Comparison of ENCODE assay signal across 34 cellular contexts in genomic region chr7:92359801-92360200, GRCh38.
DNase-seq lines count a peak whose midpoint lies in the region; ATAC-seq, FAIRE-seq and TF ChIP-seq lines count a peak whose summit lies in the region.
"Had no signal": no experiment of that assay in that cellular context is flagged by ENCODE, and none has a peak within 500 bp of the region (broad histone marks: within the 10 kb centered on the region; RNA-seq: fewer than 3 reads in every experiment).

No MANE protein-coding gene starts in this region.

- H3K4me3 Mint-ChIP-seq in activated naive CD8-positive, alpha-beta T cell, result no peak overlapping the region
- no peak overlapping the region for H3K4me3 Mint-ChIP-seq in activated naive CD8-positive, alpha-beta T cell treated with anti-CD3 and anti-CD28 coated beads for 36 hours
- H3K4me3 Mint-ChIP-seq: activated CD4-positive, alpha-beta T cell treated with anti-CD3 and anti-CD28 coated beads for 36 hours; activated CD8-positive, alpha-beta T cell treated with anti-CD3 and anti-CD28 coated beads for 36 hours; activated naive CD4-positive, alpha-beta T cell treated with anti-CD3 and anti-CD28 coated beads, Interleukin-2, amount 50 U/mL, for 24 hours; CD4-positive, alpha-beta memory T cell; immature natural killer cell; nephron progenitor cell; stimulated activated memory B cell treated with anti-CD40 and anti-IgM and Interleukin-4, amounts not matched to agents 10 μg/mL and 1 μg/mL and 100 μg/mL, for 72 hours; type B pancreatic cell had no signal

- no peaks in the 10 kb centered on the region for H3K4me1 Mint-ChIP-seq in activated naive CD8-positive, alpha-beta T cell (ENCODE audit: low read depth)
- no peaks in the 10 kb centered on the region for H3K4me1 Mint-ChIP-seq in activated naive CD8-positive, alpha-beta T cell treated with anti-CD3 and anti-CD28 coated beads for 36 hours
- H3K4me1 Mint-ChIP-seq: activated naive CD4-positive, alpha-beta T cell treated with anti-CD3 and anti-CD28 coated beads, Interleukin-2, amount 50 U/mL, for 24 hours; CD4-positive, alpha-beta memory T cell; immature natural killer cell; nephron progenitor cell; stimulated activated memory B cell treated with anti-CD40 and anti-IgM and Interleukin-4, amounts not matched to agents 10 μg/mL and 1 μg/mL and 100 μg/mL, for 72 hours had no signal

- H3K27me3 Mint-ChIP-seq in activated naive CD8-positive, alpha-beta T cell, result no peaks in the 10 kb centered on the region
- H3K27me3 Mint-ChIP-seq in activated naive CD8-positive, alpha-beta T cell treated with anti-CD3 and anti-CD28 coated beads for 36 hours, result no peaks in the 10 kb centered on the region
- H3K27me3 Mint-ChIP-seq: activated CD4-positive, alpha-beta T cell treated with anti-CD3 and anti-CD28 coated beads for 36 hours; activated CD8-positive, alpha-beta T cell treated with anti-CD3 and anti-CD28 coated beads for 36 hours; activated naive CD4-positive, alpha-beta T cell treated with anti-CD3 and anti-CD28 coated beads, Interleukin-2, amount 50 U/mL, for 24 hours; CD4-positive, alpha-beta memory T cell; stimulated activated memory B cell treated with anti-CD40 and anti-IgM and Interleukin-4, amounts not matched to agents 10 μg/mL and 1 μg/mL and 100 μg/mL, for 72 hours; type B pancreatic cell had no signal

- no peak for DNase-seq in activated naive CD8-positive, alpha-beta T cell treated with anti-CD3 and anti-CD28 coated beads for 36 hours
- DNase-seq in fibroblast of the aortic adventitia (ENCODE audit: low read depth), result peak; percentile 66
- DNase-seq in nucleus accumbens (lab: John Stamatoyannopoulos, UW), result no peak
- DNase-seq in effector CD4-positive, alpha-beta T cell, result no peak
- no peak for DNase-seq in RCC 7860 (ENCODE audit: low spot score)
- DNase-seq: activated CD4-positive, alpha-beta T cell treated with anti-CD3 and anti-CD28 coated beads for 36 hours; activated CD8-positive, alpha-beta T cell treated with anti-CD3 and anti-CD28 coated beads for 36 hours; AML-193; caudate nucleus; CD4-positive, alpha-beta memory T cell; esophagus squamous epithelium; H7; immature natural killer cell; KBM-7; left colon; mammary epithelial cell; MG63; NCI-H1105 treated with DMSO at 0.1 percent for 48 hours; NCI-H2029 treated with DMSO at 0.1 percent for 48 hours; NCI-H226; NCI-H526 treated with DMSO at 0.1 percent for 48 hours; nephron progenitor cell; ovary; substantia nigra; T1000 had no signal

- ATAC-seq in SK-N-SH treated with all-trans-retinoic acid at 6 μM for 48 hours (peak; percentile 63), HG03565 (IDR thresholded peaks at IDR 0.05; ENCODE audit: unreplicated experiment) (no peak)
- ATAC-seq: activated CD8-positive, alpha-beta T cell treated with anti-CD3 and anti-CD28 coated beads for 36 hours; gastroesophageal sphincter; GM12878; left colon; stimulated activated memory B cell treated with anti-CD40 and anti-IgM and Interleukin-4, amounts not matched to agents 10 μg/mL and 1 μg/mL and 100 μg/mL, for 72 hours had no signal

- H3K27ac Mint-ChIP-seq in activated naive CD8-positive, alpha-beta T cell, result peak overlapping the region; percentile 13
- H3K27ac Mint-ChIP-seq in activated naive CD8-positive, alpha-beta T cell treated with anti-CD3 and anti-CD28 coated beads for 36 hours, result no peak overlapping the region
- H3K27ac Mint-ChIP-seq: activated CD4-positive, alpha-beta T cell treated with anti-CD3 and anti-CD28 coated beads for 36 hours; activated CD8-positive, alpha-beta T cell treated with anti-CD3 and anti-CD28 coated beads for 36 hours; activated naive CD4-positive, alpha-beta T cell treated with anti-CD3 and anti-CD28 coated beads, Interleukin-2, amount 50 U/mL, for 24 hours; CD4-positive, alpha-beta memory T cell; immature natural killer cell; stimulated activated memory B cell treated with anti-CD40 and anti-IgM and Interleukin-4, amounts not matched to agents 10 μg/mL and 1 μg/mL and 100 μg/mL, for 72 hours; type B pancreatic cell had no signal

- no peak for FAIRE-seq in RCC 7860 (lab: Jason Lieb, UNC)
- FAIRE-seq: GM12878 had no signal

- no peak for TF ChIP-seq CTCF in fibroblast of the aortic adventitia (IDR thresholded peaks at IDR 0.05; ENCODE audit: insufficient read depth, low read length)

- H3K4me3 ChIP-seq in fibroblast of the aortic adventitia (ENCODE audit: low read depth, low read length), result no peak overlapping the region
- H3K4me3 ChIP-seq: esophagus squamous epithelium, gastroesophageal sphincter, GM12878, MG63, ovary, skin epidermis had no signal

- no peaks in the 10 kb centered on the region for H3K9me3 Mint-ChIP-seq in activated naive CD8-positive, alpha-beta T cell (ENCODE audit: low read depth)
- H3K9me3 Mint-ChIP-seq in activated naive CD8-positive, alpha-beta T cell treated with anti-CD3 and anti-CD28 coated beads for 36 hours, result no peaks in the 10 kb centered on the region
- H3K9me3 Mint-ChIP-seq: activated CD8-positive, alpha-beta T cell treated with anti-CD3 and anti-CD28 coated beads for 36 hours; activated naive CD4-positive, alpha-beta T cell treated with anti-CD3 and anti-CD28 coated beads, Interleukin-2, amount 50 U/mL, for 24 hours; immature natural killer cell; nephron progenitor cell; stimulated activated memory B cell treated with anti-CD40 and anti-IgM and Interleukin-4, amounts not matched to agents 10 μg/mL and 1 μg/mL and 100 μg/mL, for 72 hours; type B pancreatic cell had no signal

- H3K36me3 Mint-ChIP-seq in activated naive CD8-positive, alpha-beta T cell, result peaks cover 25% of the 10 kb centered on the region
- H3K36me3 Mint-ChIP-seq in activated naive CD8-positive, alpha-beta T cell treated with anti-CD3 and anti-CD28 coated beads for 36 hours, result peaks cover 17% of the 10 kb centered on the region

TF ChIP-seq in SK-N-SH treated with all-trans-retinoic acid at 6 μM for 48 hours, 23 proteins besides CTCF, POLR2A, EP300 and RAD21:
- TF ChIP-seq RARB (CRISPR knock-in tag; IDR thresholded peaks at IDR 0.05) (no peak), CSRNP3 (CRISPR knock-in tag; IDR thresholded peaks at IDR 0.05) (no peak), TOX (CRISPR knock-in tag; IDR thresholded peaks at IDR 0.05; ENCODE audit: borderline replicate concordance) (no peak), ESRRG (CRISPR knock-in tag; IDR thresholded peaks at IDR 0.05) (no peak), ZFP3 (CRISPR knock-in tag; IDR thresholded peaks at IDR 0.05) (no peak), BACH2 (CRISPR knock-in tag; IDR thresholded peaks at IDR 0.05; ENCODE audit: borderline replicate concordance) (no peak), ZNF565 (CRISPR knock-in tag; conservative IDR thresholded peaks at IDR 0.05; ENCODE audit: low read depth) (no peak), OSR1 (CRISPR knock-in tag; IDR thresholded peaks at IDR 0.05) (no peak), TSHZ2 (CRISPR knock-in tag; IDR thresholded peaks at IDR 0.05) (no peak), GLIS3 (CRISPR knock-in tag; IDR thresholded peaks at IDR 0.05) (no peak), CREB5 (CRISPR knock-in tag; IDR thresholded peaks at IDR 0.05; ENCODE audit: low read depth) (no peak)
